In the genomic region with DNA sequence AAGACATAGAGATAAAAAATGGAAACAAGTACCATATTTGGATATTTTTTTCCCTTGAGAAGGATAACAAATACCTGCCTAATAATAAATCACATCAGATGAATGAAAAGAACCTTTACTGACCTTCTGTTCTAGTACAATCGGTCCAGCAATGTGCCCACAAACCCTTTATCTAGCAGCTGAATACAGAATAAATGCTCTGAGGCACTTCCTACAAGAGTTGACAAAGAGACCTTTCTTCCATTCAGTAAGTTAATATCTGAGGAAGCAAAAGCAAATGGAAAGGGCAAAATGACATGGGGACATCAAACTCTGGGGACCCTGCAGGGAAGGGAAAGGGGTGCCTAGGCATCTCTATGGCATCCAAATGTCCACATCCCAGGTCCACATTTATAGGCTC, we compare ENCODE assay signal across 13 cellular contexts.
"Had no signal": no experiment of that assay in that cellular context is flagged by ENCODE, and none has a peak within 500 bp of the region (broad histone marks: within the 10 kb centered on the region; RNA-seq: fewer than 3 reads in every experiment).

No MANE protein-coding gene starts in this region.

- DNase-seq: activated B cell treated with CpG ODN at 0.5 μM for 24 hours; activated CD4-positive, alpha-beta T cell treated with anti-CD3 and anti-CD28 coated beads for 1 hour; activated CD8-positive, alpha-beta memory T cell treated with anti-CD3 and anti-CD28 coated beads for 24 hours; activated effector memory CD4-positive, alpha-beta T cell treated with anti-CD3 and anti-CD28 coated beads, Interleukin-2, amount 50 U/mL, for 16 hours; activated T-cell treated with anti-CD3 and anti-CD28 coated beads, Interleukin-2, amount 50 U/mL, for 4 hours; NCI-H1092; NCI-H1417 treated with DMSO at 0.1 percent for 48 hours; NCI-H1694 treated with DMSO at 0.1 percent for 48 hours; NCI-H2029 treated with DMSO at 0.1 percent for 48 hours; SIG-M5; T1000 had no signal

- ATAC-seq: activated T-cell treated with anti-CD3 and anti-CD28 coated beads, Interleukin-2, amount 50 U/mL, for 4 hours; T-cell had no signal

- H3K27ac ChIP-seq: SK-N-MC had no signal

- H3K4me3 ChIP-seq: SK-N-MC had no signal
